9 cellular contexts compared by ENCODE assay signal in the genomic region with DNA sequence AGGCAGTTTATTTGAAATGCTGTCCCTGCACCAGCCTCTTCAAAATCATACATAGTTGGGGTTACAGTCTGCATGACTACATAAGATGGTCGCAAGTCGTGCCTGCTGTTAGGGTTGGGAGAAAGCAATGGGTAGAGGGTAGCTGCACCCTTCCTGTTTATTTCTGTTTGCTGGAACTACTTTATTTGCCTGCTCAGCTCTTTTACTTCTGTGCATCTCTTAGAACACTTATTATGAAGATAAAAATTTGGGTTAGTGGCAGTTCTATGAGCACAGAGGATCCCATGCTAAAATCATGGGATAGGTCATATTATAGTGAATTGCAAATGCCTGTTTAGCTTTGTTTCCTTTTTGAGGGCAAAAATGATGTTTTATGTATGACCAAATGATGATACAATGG.
"Had no signal": no experiment of that assay in that cellular context is flagged by ENCODE, and none has a peak within 500 bp of the region (broad histone marks: within the 10 kb centered on the region; RNA-seq: fewer than 3 reads in every experiment).

No MANE protein-coding gene starts in this region.

- H3K9ac ChIP-seq: GM23248, KMS-11 had no signal

- ATAC-seq: HCT116 had no signal

- H3K4me1 ChIP-seq: HAP-1 had no signal

- H3K9me3 ChIP-seq: HAP-1 had no signal

- H2AFZ ChIP-seq: GM23248 had no signal

- H3K4me3 ChIP-seq: GM23248, HAP-1 had no signal

- H3K36me3 ChIP-seq: HAP-1 had no signal

- FAIRE-seq: HTR-8/SVneo had no signal

- DNase-seq: GM23248, GOT3, H7, HFFc6, KBM-7 had no signal

- H3K4me2 ChIP-seq: KMS-11 had no signal

- H3K27ac ChIP-seq: GM23248, KMS-11 had no signal
